24 cellular contexts compared by ENCODE assay signal in the genomic region with DNA sequence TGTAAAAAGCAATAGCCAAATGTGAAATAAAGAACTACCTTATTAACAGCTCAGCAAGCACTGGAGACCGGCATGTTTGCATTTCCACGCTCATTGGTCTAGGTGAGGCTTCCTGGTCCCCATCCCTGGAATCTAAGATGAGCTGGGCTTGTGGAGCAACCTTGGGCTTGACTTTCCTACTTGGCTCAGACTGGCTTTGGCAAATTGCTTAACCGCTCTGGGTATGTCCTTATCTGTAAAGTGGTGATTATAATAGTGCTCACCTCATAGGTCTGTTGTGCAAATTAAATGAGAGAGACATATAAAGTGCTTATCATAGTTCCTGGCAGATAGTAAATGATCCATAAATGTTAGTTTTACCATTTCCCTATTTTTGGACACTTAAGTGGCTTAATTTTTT. TPM values are rescaled to one million over a fixed set of nuclear protein-coding genes. Genes with fewer than 3 reads are reported as not detected.
"Had no signal": no experiment of that assay in that cellular context is flagged by ENCODE, and none has a peak within 500 bp of the region (broad histone marks: within the 10 kb centered on the region; RNA-seq: fewer than 3 reads in every experiment).

No MANE protein-coding gene starts in this region.

- H3K27ac ChIP-seq: lower lobe of right lung, pancreas, psoas muscle, right lobe of liver, stomach, testis, thyroid gland, transverse colon, upper lobe of left lung had no signal

- H3K36me3 ChIP-seq: lower lobe of right lung, pancreas, right lobe of liver, stomach, thyroid gland, transverse colon, upper lobe of left lung had no signal

- H3K4me3 ChIP-seq: lower lobe of right lung, pancreas, psoas muscle, right lobe of liver, stomach, testis, thyroid gland, transverse colon, upper lobe of left lung had no signal

- FAIRE-seq: islet of Langerhans, kidney, pancreas, urothelium cell line had no signal

- H3K4me1 ChIP-seq: lower lobe of right lung, pancreas, psoas muscle, right lobe of liver, stomach, thyroid gland, transverse colon, upper lobe of left lung had no signal

- ATAC-seq: lower lobe of right lung; naive thymus-derived CD8-positive, alpha-beta T cell; pancreas; psoas muscle; right lobe of liver; stimulated activated naive B cell treated with anti-CD40 and anti-IgM and Interleukin-4, amounts not matched to agents 10 μg/mL and 1 μg/mL and 100 μg/mL, for 72 hours; stimulated activated naive CD8-positive, alpha-beta T cell treated with anti-CD3 and anti-CD28 coated beads, Interleukin-15, Interleukin-2, amounts not matched to agents 100 U/mL and 50 U/mL, for 24 hours had no signal

- H3K9me3 ChIP-seq: lower lobe of right lung, pancreas, psoas muscle, right lobe of liver, stomach, testis, thyroid gland, transverse colon, upper lobe of left lung had no signal

- H3K27me3 ChIP-seq: right lobe of liver, testis, thyroid gland, upper lobe of left lung had no signal

- DNase-seq: hypothalamus; immature natural killer cell; kidney; lower lobe of right lung; mammary epithelial cell; mesenchymal stem cell; naive thymus-derived CD8-positive, alpha-beta T cell; nucleus accumbens; pancreas; psoas muscle; right lobe of liver; stimulated activated CD4-positive, alpha-beta T cell treated with anti-CD3 and anti-CD28 coated beads, Interleukin-12 subunit alpha, Interleukin-12 subunit beta, amount 100 ng/mL, for 4 hours; stimulated activated CD4-positive, alpha-beta T cell treated with anti-CD3 and anti-CD28 coated beads, Interleukin-15, amount 100 ng/mL, for 24 hours; stimulated activated CD4-positive, alpha-beta T cell treated with anti-CD3 and anti-CD28 coated beads, Interleukin-2, amount 100 ng/mL, for 24 hours; stimulated activated CD4-positive, alpha-beta T cell treated with anti-CD3 and anti-CD28 coated beads, Interleukin-4, amount 100 ng/mL, for 1 hour; stimulated activated naive B cell treated with anti-CD40 and anti-IgM and Interleukin-4, amounts not matched to agents 10 μg/mL and 1 μg/mL and 100 μg/mL, for 72 hours; stimulated activated naive CD8-positive, alpha-beta T cell treated with anti-CD3 and anti-CD28 coated beads, Interleukin-15, Interleukin-2, amounts not matched to agents 100 U/mL and 50 U/mL, for 24 hours; stomach; testis; thyroid gland; transverse colon; upper lobe of left lung had no signal

RNA-seq across cellular contexts. Expression of gene CACNA1E, which starts 49.4 kb away (rescaled TPM):
- total RNA-seq: mammary epithelial cell; naive thymus-derived CD8-positive, alpha-beta T cell had no signal
- polyA plus RNA-seq: immature natural killer cell; mammary epithelial cell; naive thymus-derived CD8-positive, alpha-beta T cell had no signal
